8 cellular contexts compared by ENCODE assay signal in genomic region chr6:33812669-33813068, GRCh38. TPM values are rescaled to one million over a fixed set of nuclear protein-coding genes. Genes with fewer than 3 reads are reported as not detected.
DNase-seq lines count a peak whose midpoint lies in the region; ATAC-seq and TF ChIP-seq lines count a peak whose summit lies in the region.

No MANE protein-coding gene starts in this region.

- in situ Hi-C loops in brain microvascular endothelial cell (cut with HindIII; ENCODE audit: low pct_ligation_motif_present, low sequenced_read_pairs) = no loop called here

- peak overlapping the region; percentile 43 for H3K9ac ChIP-seq in NT2/D1 (ENCODE audit: insufficient read length, low read depth)

- CTCF ChIA-PET in BJ (lab: Yijun Ruan, JAX) = interaction anchor here (0.6 to 1.1 kb wide), 2 partner anchors 11 to 314 kb away, joined by 3 to 4 read pairs; no protein-coding TSS in a partner anchor

- H3K9me3 ChIP-seq in NT2/D1 (ENCODE audit: insufficient read depth, low read length) = no peaks in the 10 kb centered on the region

- H3K27me3 ChIP-seq in BJ (ENCODE audit: control insufficient read depth, insufficient read depth, low read length) (peaks cover 17% of the 10 kb centered on the region), H7 (ENCODE audit: control insufficient read depth, insufficient read depth, low read length) (no peaks in the 10 kb centered on the region), NT2/D1 (ENCODE audit: insufficient read depth, insufficient read length) (no peaks in the 10 kb centered on the region), brain microvascular endothelial cell (replicated peaks) (peaks cover 20% of the 10 kb centered on the region)

- H3K36me3 ChIP-seq in BJ (ENCODE audit: control insufficient read depth, insufficient read depth, low read length) = no peaks in the 10 kb centered on the region
- no peaks in the 10 kb centered on the region for H3K36me3 ChIP-seq in H7 (replicated peaks; ENCODE audit: control insufficient read depth, insufficient read depth, low read length)
- no peaks in the 10 kb centered on the region for H3K36me3 ChIP-seq in NT2/D1 (ENCODE audit: insufficient read depth, insufficient read length, low read length)
- H3K36me3 ChIP-seq in brain microvascular endothelial cell (replicated peaks) = no peaks in the 10 kb centered on the region

- TF ChIP-seq CTCF in BJ (IDR thresholded peaks at IDR 0.05; ENCODE audit: insufficient read depth, low read depth, low read length) = peak; percentile 53
- TF ChIP-seq CTCF in brain microvascular endothelial cell (IDR thresholded peaks at IDR 0.05; ENCODE audit: low read depth, low read length, missing control alignments) = peak; percentile 73

- H3K27ac ChIP-seq in brain microvascular endothelial cell = no peak overlapping the region

- ATAC-seq in left lobe of liver (peak; percentile 79), HG03432 (IDR thresholded peaks at IDR 0.05; ENCODE audit: unreplicated experiment) (no peak), GM21360 (IDR thresholded peaks at IDR 0.05; ENCODE audit: unreplicated experiment) (no peak), HG03097 (IDR thresholded peaks at IDR 0.05; ENCODE audit: low FRiP score, unreplicated experiment) (no peak)

- no peak for DNase-seq in BJ (ENCODE audit: low read depth)
- peak; percentile 94 for DNase-seq in H7
- DNase-seq in NT2/D1 (ENCODE audit: low read depth, low spot score) = peak; percentile 84
- DNase-seq in brain microvascular endothelial cell = peak; percentile 20
- DNase-seq in left lobe of liver (ENCODE audit: low spot score) = no peak

- H3K4me1 ChIP-seq in NT2/D1 (ENCODE audit: insufficient read depth, insufficient read length) = peaks cover 25% of the 10 kb centered on the region

- no peak overlapping the region for H3K4me3 ChIP-seq in BJ (ENCODE audit: low read depth, low read length)
- no peak overlapping the region for H3K4me3 ChIP-seq in H7 (ENCODE audit: insufficient read depth, low read depth, low read length)
- no peak overlapping the region for H3K4me3 ChIP-seq in NT2/D1 (ENCODE audit: insufficient read length, low read depth)
- H3K4me3 ChIP-seq in brain microvascular endothelial cell (ENCODE audit: low read depth, low read length) = no peak overlapping the region

- POLR2A ChIA-PET in BJ (lab: Charles Lee) = no interaction called here

RNA-seq across cellular contexts. Expression of gene MLN, which starts 8.9 kb away (rescaled TPM):
- polyA plus RNA-seq in BJ (2011; rRNA removed) = not detected in 2 replicates
- not detected in 2 replicates for polyA minus RNA-seq in BJ (2011; rRNA and poly(A)+ RNA removed)
- not detected in 2 replicates for total RNA-seq in H7 (2014; rRNA removed; shearing (Covaris generic))
- not detected for total RNA-seq in left lobe of liver

RNA-seq across cellular contexts. Expression of gene LEMD2, which starts 23.7 kb away (rescaled TPM):
- polyA plus RNA-seq in BJ (2011; rRNA removed) = 59.8 and 62.2 TPM in 2 replicates
- polyA minus RNA-seq in BJ (2011; rRNA and poly(A)+ RNA removed) = 38.0 and 43.2 TPM in 2 replicates
- 74.6 and 79.6 TPM in 2 replicates for total RNA-seq in H7 (2014; rRNA removed; shearing (Covaris generic))
- total RNA-seq in left lobe of liver = 20.2 TPM

Comparison
In these comparisons a context has a peak if more than half of its experiments do, and no peak if none do; other contexts are left out.
1. DNase-seq: peak in H7 (single experiment), NT2/D1 (single experiment) and brain microvascular endothelial cell (single experiment); none in BJ (single experiment) and left lobe of liver (single experiment).